ENCODE assay signal across 8 cellular contexts in the genomic region with DNA sequence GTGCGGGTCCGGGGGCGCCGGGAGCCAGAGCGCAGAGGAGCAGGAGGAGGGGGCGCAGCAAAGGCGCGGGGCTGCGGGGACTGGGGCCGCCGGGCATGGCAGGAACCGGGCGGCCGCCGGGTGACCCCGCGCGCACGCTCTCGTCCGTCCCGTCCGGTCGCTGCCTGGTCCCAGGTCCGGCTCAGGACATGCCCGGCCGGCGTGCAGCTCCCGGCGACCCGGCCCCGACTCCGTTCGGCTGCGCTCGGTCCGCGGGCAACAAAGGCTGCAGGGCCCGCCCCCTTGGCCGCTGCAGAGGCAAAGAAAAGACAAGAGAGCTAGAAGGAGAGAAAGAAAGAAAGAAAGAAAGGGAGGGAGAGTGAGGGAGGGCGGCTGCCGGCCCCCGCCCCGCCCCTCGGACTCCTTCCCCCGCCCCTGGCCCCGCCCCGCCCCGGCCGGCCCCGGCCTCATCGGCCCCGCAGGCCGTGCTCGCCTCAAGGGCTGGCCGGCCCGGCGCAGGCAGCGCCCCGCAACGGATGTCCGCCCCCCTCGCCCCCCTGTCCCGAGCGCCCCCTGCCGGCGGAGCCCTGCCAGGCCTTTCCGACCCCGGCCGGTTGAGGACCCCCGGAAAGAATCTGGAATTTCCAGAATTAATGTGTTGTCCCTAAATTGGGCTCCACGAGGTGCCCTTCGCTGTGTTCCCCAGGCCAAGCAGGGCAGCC. TPM values are rescaled to one million over a fixed set of nuclear protein-coding genes. Genes with fewer than 3 reads are reported as not detected.
DNase-seq lines count a peak whose midpoint lies in the region; ATAC-seq and TF ChIP-seq lines count a peak whose summit lies in the region.

A gene with protein sequence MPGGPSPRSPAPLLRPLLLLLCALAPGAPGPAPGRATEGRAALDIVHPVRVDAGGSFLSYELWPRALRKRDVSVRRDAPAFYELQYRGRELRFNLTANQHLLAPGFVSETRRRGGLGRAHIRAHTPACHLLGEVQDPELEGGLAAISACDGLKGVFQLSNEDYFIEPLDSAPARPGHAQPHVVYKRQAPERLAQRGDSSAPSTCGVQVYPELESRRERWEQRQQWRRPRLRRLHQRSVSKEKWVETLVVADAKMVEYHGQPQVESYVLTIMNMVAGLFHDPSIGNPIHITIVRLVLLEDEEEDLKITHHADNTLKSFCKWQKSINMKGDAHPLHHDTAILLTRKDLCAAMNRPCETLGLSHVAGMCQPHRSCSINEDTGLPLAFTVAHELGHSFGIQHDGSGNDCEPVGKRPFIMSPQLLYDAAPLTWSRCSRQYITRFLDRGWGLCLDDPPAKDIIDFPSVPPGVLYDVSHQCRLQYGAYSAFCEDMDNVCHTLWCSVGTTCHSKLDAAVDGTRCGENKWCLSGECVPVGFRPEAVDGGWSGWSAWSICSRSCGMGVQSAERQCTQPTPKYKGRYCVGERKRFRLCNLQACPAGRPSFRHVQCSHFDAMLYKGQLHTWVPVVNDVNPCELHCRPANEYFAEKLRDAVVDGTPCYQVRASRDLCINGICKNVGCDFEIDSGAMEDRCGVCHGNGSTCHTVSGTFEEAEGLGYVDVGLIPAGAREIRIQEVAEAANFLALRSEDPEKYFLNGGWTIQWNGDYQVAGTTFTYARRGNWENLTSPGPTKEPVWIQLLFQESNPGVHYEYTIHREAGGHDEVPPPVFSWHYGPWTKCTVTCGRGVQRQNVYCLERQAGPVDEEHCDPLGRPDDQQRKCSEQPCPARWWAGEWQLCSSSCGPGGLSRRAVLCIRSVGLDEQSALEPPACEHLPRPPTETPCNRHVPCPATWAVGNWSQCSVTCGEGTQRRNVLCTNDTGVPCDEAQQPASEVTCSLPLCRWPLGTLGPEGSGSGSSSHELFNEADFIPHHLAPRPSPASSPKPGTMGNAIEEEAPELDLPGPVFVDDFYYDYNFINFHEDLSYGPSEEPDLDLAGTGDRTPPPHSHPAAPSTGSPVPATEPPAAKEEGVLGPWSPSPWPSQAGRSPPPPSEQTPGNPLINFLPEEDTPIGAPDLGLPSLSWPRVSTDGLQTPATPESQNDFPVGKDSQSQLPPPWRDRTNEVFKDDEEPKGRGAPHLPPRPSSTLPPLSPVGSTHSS (N-terminal part only) (minus strand): TSS at position 341 of the 701 bp plus-strand sequence. CDS start 244 bp downstream, at position 97.

- intact Hi-C loops in activated CD8-positive, alpha-beta T cell treated with anti-CD3 and anti-CD28 coated beads for 36 hours (cut with micrococcal nuclease) = loop anchor here (10.0 kb wide), 1 partner anchor 46 kb away; no protein-coding TSS in a partner anchor

- H3K4me3 Mint-ChIP-seq in CD8-positive, alpha-beta memory T cell = peak within 1 kb of the TSS; percentile 60 to 93 (median 81)
- H3K4me3 Mint-ChIP-seq in activated CD8-positive, alpha-beta T cell treated with anti-CD3 and anti-CD28 coated beads for 36 hours = peak within 1 kb of the TSS; percentile 66

- POLR2A ChIA-PET in CD8-positive, alpha-beta memory T cell (lab: Charles Lee) = no interaction called here
- POLR2A ChIA-PET in activated CD8-positive, alpha-beta T cell treated with anti-CD3 and anti-CD28 coated beads for 36 hours (lab: Charles Lee) = interaction anchor here (0.6 kb wide), 1 partner anchor 239 kb away, joined by 3 read pairs; no protein-coding TSS in a partner anchor

- CTCF ChIA-PET in CD8-positive, alpha-beta memory T cell (lab: Charles Lee) = interaction anchor here (0.6 to 1.5 kb wide), 2 partner anchors 9 to 78 kb away, joined by 3 to 4 read pairs; no protein-coding TSS in a partner anchor
- CTCF ChIA-PET in activated CD8-positive, alpha-beta T cell treated with anti-CD3 and anti-CD28 coated beads for 36 hours (lab: Charles Lee) = interaction anchor here (0.6 to 1.8 kb wide), 15 partner anchors 8 to 289 kb away, joined by 3 to 6 read pairs (median 4); no protein-coding TSS in a partner anchor

- peak within 1 kb of the TSS in 1 of 8 donors; percentile 17 for H3K27ac Mint-ChIP-seq in CD8-positive, alpha-beta memory T cell
- H3K27ac Mint-ChIP-seq in activated CD8-positive, alpha-beta T cell treated with anti-CD3 and anti-CD28 coated beads for 36 hours = no peak within 1 kb of the TSS

- peaks cover 0 to 9% (median 4%) of the 10 kb centered on the region in 5 donors for H3K9me3 Mint-ChIP-seq in CD8-positive, alpha-beta memory T cell
- peaks cover 3% of the 10 kb centered on the region for H3K9me3 Mint-ChIP-seq in activated CD8-positive, alpha-beta T cell treated with anti-CD3 and anti-CD28 coated beads for 36 hours

- H3K36me3 ChIP-seq in CD8-positive, alpha-beta memory T cell (ENCODE audit: insufficient read depth, low read length) = no peaks in the 10 kb centered on the region
- H3K36me3 ChIP-seq in effector memory CD4-positive, alpha-beta T cell (ENCODE audit: control insufficient read depth, insufficient read depth, low read length) = no peaks in the 10 kb centered on the region
- no peaks in the 10 kb centered on the region for H3K36me3 ChIP-seq in lung (ENCODE audit: control insufficient read depth in 2 of 2, insufficient read depth in 2 of 2, low read length in 2 of 2)

- peaks cover 31 to 47% of the 10 kb centered on the region in 2 donors for H3K27me3 Mint-ChIP-seq in CD8-positive, alpha-beta memory T cell
- peaks cover 39% of the 10 kb centered on the region for H3K27me3 Mint-ChIP-seq in activated CD8-positive, alpha-beta T cell treated with anti-CD3 and anti-CD28 coated beads for 36 hours

- peak; percentile 68 for ATAC-seq in GM21423 (IDR thresholded peaks at IDR 0.05; ENCODE audit: unreplicated experiment)
- ATAC-seq in activated CD8-positive, alpha-beta T cell treated with anti-CD3 and anti-CD28 coated beads for 36 hours = peak; percentile 80
- ATAC-seq in lung (ENCODE audit: insufficient read depth, low FRiP score) = peak; percentile 87

- no peak within 1 kb of the TSS for H3K27ac ChIP-seq in CD8-positive, alpha-beta memory T cell (ENCODE audit: low read depth, low read length)
- no peak within 1 kb of the TSS for H3K27ac ChIP-seq in effector memory CD4-positive, alpha-beta T cell (ENCODE audit: insufficient read depth, low read length, poor library complexity, severe bottlenecking)
- peak within 1 kb of the TSS; percentile 76 to 88 for H3K27ac ChIP-seq in lung (ENCODE audit: low read depth in 1 of 2, low read length in 1 of 2)

- H3K4me3 ChIP-seq in CD8-positive, alpha-beta memory T cell (ENCODE audit: low read length) = peak within 1 kb of the TSS; percentile 22
- H3K4me3 ChIP-seq in effector memory CD4-positive, alpha-beta T cell (ENCODE audit: insufficient read depth, low read depth, low read length, poor library complexity, severe bottlenecking) = peak within 1 kb of the TSS; percentile 71
- peak within 1 kb of the TSS; percentile 67 for H3K4me3 ChIP-seq in lung

- H3K4me1 ChIP-seq in CD8-positive, alpha-beta memory T cell (ENCODE audit: insufficient read depth, low read length) = no peaks in the 10 kb centered on the region
- H3K4me1 ChIP-seq in effector memory CD4-positive, alpha-beta T cell (ENCODE audit: control insufficient read depth, insufficient read depth, low read length, poor library complexity, severe bottlenecking) = peaks cover 12% of the 10 kb centered on the region
- peaks cover under 1 to 8% of the 10 kb centered on the region in 2 donors for H3K4me1 ChIP-seq in lung (ENCODE audit: control insufficient read depth in 2 of 2, insufficient read depth in 2 of 2, low read length in 2 of 2)

- TF ChIP-seq CTCF in activated CD8-positive, alpha-beta T cell treated with anti-CD3 and anti-CD28 coated beads for 36 hours (IDR thresholded peaks at IDR 0.05) = peak; percentile 78
- peak; percentile 14 for TF ChIP-seq CTCF in lung (IDR thresholded peaks at IDR 0.05; ENCODE audit: control extremely low read depth, extremely low read depth)

- peak; percentile 30 to 65 (median 45) for DNase-seq in CD8-positive, alpha-beta memory T cell
- DNase-seq in MV-4-11 (lab: John Stamatoyannopoulos, UW) = peak; percentile 0
- DNase-seq in activated CD8-positive, alpha-beta T cell treated with anti-CD3 and anti-CD28 coated beads for 36 hours = peak; percentile 55
- peak in 2 of 3 donors; percentile 15 to 31 for DNase-seq in effector memory CD4-positive, alpha-beta T cell
- peak; percentile 61 for DNase-seq in lung (ENCODE audit: low spot score)
- peak; percentile 21 for DNase-seq in stimulated activated CD8-positive, alpha-beta memory T cell treated with anti-CD3 and anti-CD28 coated beads, Interleukin-12 subunit alpha, Interleukin-12 subunit beta, amount 100 ng/mL, for 1 hour (ENCODE audit: low read depth)
- no peak for DNase-seq in RKO (ENCODE audit: low spot score)

- peaks cover 0 to 10% (median 0%) of the 10 kb centered on the region in 3 donors for H3K36me3 Mint-ChIP-seq in CD8-positive, alpha-beta memory T cell
- H3K36me3 Mint-ChIP-seq in activated CD8-positive, alpha-beta T cell treated with anti-CD3 and anti-CD28 coated beads for 36 hours (ENCODE audit: low read depth) = peaks cover 3% of the 10 kb centered on the region

- no peaks in the 10 kb centered on the region for H3K9me3 ChIP-seq in CD8-positive, alpha-beta memory T cell (ENCODE audit: low read length)
- no peaks in the 10 kb centered on the region for H3K9me3 ChIP-seq in effector memory CD4-positive, alpha-beta T cell (ENCODE audit: control insufficient read depth, low read length)
- peaks cover 0 to 2% of the 10 kb centered on the region in 2 donors for H3K9me3 ChIP-seq in lung (ENCODE audit: control insufficient read depth in 2 of 2, insufficient read depth in 1 of 2, low read length in 1 of 2)

- H3K4me1 Mint-ChIP-seq in CD8-positive, alpha-beta memory T cell = peaks cover 14 to 17% (median 15%) of the 10 kb centered on the region in 3 donors
- H3K4me1 Mint-ChIP-seq in activated CD8-positive, alpha-beta T cell treated with anti-CD3 and anti-CD28 coated beads for 36 hours (ENCODE audit: low read depth) = peaks cover 6% of the 10 kb centered on the region

- H3K27me3 ChIP-seq in CD8-positive, alpha-beta memory T cell (ENCODE audit: insufficient read depth, low read length, poor library complexity, severe bottlenecking) = peaks cover 28% of the 10 kb centered on the region
- H3K27me3 ChIP-seq in effector memory CD4-positive, alpha-beta T cell (replicated peaks; ENCODE audit: control insufficient read depth, insufficient read depth, low read length, poor library complexity, severe bottlenecking) = peaks cover 21% of the 10 kb centered on the region
- no peaks in the 10 kb centered on the region for H3K27me3 ChIP-seq in lung (ENCODE audit: control insufficient read depth, insufficient read depth)

- WGBS in lung, 2 donors = 1% methylated on average over 56 to 73 of the region's 73 CpGs

RNA-seq across cellular contexts. Expression of the gene that starts here (rescaled TPM):
- total RNA-seq in CD8-positive, alpha-beta memory T cell = under 1 TPM; 0.07 to 0.13 TPM
- polyA plus RNA-seq in CD8-positive, alpha-beta memory T cell = not detected
- under 1 TPM; 0.23 to 0.60 TPM for total RNA-seq in activated CD8-positive, alpha-beta T cell treated with anti-CD3 and anti-CD28 coated beads for 36 hours
- 10 to 100 TPM in 1 of 2 donors, 1 to 10 TPM in 1; 7.1 to 13.1 TPM for total RNA-seq in lung
- polyA plus RNA-seq in lung = 1 to 10 TPM; 3.3 to 3.4 TPM

Comparison
In these comparisons a context has a peak if more than half of its experiments do, and no peak if none do; other contexts are left out.
1. RNA of the gene that starts here (total RNA-seq): 7.1 to 13.1 TPM in lung; 0.23 to 0.60 TPM in activated CD8-positive, alpha-beta T cell treated with anti-CD3 and anti-CD28 coated beads for 36 hours and 0.07 to 0.13 TPM in CD8-positive, alpha-beta memory T cell; every median in the first group is over 4 times any median in the second.
2. Peak in DNase-seq and H3K4me3 ChIP-seq in CD8-positive, alpha-beta memory T cell; RNA of the gene not detected or under 1 TPM.
3. Peak in DNase-seq and ATAC-seq in activated CD8-positive, alpha-beta T cell treated with anti-CD3 and anti-CD28 coated beads for 36 hours; RNA of the gene not detected or under 1 TPM.
4. H3K27ac ChIP-seq: peak in lung (2 of 2); none in CD8-positive, alpha-beta memory T cell (single experiment) and effector memory CD4-positive, alpha-beta T cell (single experiment).
5. Peak in every context shown above with its lines, with median percentiles within 50 percentile points of each other: H3K4me3 ChIP-seq and ATAC-seq.